1 cellular context compared by ENCODE assay signal in the genomic region with DNA sequence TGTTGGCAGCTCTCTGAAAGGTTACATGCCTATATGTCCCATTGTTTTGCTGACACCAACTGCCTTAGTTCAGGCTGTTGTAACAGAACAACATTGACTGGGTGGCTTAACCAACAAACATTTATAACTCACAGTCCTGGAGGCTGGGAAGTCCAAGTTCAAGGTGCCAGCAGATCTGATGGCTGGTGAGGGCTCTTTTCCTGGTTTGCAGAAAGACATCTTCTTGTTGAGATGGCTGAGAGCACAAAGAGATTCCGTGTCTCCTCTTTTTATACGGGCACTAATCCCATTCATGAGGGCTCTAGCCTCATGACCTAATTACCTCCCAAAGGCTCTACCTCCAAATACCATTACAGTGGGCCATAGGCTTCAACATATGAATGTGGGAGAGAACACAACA.
TF ChIP-seq lines count a peak whose summit lies in the region.

No MANE protein-coding gene starts in this region.

TF ChIP-seq in HepG2, 621 proteins besides CTCF, POLR2A, EP300 and RAD21:
- TF ChIP-seq ZNF564 (CRISPR knock-in tag; IDR thresholded peaks at IDR 0.05): peak; percentile 71; the same call in 1 of the 2 replicates
- TF ChIP-seq, protein P1, sequence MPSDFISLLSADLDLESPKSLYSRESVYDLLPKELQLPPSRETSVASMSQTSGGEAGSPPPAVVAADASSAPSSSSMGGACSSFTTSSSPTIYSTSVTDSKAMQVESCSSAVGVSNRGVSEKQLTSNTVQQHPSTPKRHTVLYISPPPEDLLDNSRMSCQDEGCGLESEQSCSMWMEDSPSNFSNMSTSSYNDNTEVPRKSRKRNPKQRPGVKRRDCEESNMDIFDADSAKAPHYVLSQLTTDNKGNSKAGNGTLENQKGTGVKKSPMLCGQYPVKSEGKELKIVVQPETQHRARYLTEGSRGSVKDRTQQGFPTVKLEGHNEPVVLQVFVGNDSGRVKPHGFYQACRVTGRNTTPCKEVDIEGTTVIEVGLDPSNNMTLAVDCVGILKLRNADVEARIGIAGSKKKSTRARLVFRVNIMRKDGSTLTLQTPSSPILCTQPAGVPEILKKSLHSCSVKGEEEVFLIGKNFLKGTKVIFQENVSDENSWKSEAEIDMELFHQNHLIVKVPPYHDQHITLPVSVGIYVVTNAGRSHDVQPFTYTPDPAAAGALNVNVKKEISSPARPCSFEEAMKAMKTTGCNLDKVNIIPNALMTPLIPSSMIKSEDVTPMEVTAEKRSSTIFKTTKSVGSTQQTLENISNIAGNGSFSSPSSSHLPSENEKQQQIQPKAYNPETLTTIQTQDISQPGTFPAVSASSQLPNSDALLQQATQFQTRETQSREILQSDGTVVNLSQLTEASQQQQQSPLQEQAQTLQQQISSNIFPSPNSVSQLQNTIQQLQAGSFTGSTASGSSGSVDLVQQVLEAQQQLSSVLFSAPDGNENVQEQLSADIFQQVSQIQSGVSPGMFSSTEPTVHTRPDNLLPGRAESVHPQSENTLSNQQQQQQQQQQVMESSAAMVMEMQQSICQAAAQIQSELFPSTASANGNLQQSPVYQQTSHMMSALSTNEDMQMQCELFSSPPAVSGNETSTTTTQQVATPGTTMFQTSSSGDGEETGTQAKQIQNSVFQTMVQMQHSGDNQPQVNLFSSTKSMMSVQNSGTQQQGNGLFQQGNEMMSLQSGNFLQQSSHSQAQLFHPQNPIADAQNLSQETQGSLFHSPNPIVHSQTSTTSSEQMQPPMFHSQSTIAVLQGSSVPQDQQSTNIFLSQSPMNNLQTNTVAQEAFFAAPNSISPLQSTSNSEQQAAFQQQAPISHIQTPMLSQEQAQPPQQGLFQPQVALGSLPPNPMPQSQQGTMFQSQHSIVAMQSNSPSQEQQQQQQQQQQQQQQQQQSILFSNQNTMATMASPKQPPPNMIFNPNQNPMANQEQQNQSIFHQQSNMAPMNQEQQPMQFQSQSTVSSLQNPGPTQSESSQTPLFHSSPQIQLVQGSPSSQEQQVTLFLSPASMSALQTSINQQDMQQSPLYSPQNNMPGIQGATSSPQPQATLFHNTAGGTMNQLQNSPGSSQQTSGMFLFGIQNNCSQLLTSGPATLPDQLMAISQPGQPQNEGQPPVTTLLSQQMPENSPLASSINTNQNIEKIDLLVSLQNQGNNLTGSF (CRISPR knock-in tag; IDR thresholded peaks at IDR 0.05): no peak
